In genomic region chr20:15195378-15195777, GRCh38 we compare ENCODE assay signal across 1 cellular context.
TF ChIP-seq lines count a peak whose summit lies in the region.

No MANE protein-coding gene starts in this region.

TF ChIP-seq in SK-N-SH treated with all-trans-retinoic acid at 6 μM for 48 hours, 23 proteins besides CTCF, POLR2A, EP300 and RAD21 (continued from another document):
- TF ChIP-seq POU6F1 (CRISPR knock-in tag; IDR thresholded peaks at IDR 0.05; ENCODE audit: borderline replicate concordance, low read depth) (no peak), ISL1 (CRISPR knock-in tag; IDR thresholded peaks at IDR 0.05) (no peak), TCF4 (CRISPR knock-in tag; IDR thresholded peaks at IDR 0.05; ENCODE audit: borderline replicate concordance) (no peak), ZNF70 (CRISPR knock-in tag; IDR thresholded peaks at IDR 0.05) (no peak), ZNF8 (CRISPR knock-in tag; IDR thresholded peaks at IDR 0.05) (no peak)
